8 cellular contexts compared by ENCODE assay signal in the genomic region with DNA sequence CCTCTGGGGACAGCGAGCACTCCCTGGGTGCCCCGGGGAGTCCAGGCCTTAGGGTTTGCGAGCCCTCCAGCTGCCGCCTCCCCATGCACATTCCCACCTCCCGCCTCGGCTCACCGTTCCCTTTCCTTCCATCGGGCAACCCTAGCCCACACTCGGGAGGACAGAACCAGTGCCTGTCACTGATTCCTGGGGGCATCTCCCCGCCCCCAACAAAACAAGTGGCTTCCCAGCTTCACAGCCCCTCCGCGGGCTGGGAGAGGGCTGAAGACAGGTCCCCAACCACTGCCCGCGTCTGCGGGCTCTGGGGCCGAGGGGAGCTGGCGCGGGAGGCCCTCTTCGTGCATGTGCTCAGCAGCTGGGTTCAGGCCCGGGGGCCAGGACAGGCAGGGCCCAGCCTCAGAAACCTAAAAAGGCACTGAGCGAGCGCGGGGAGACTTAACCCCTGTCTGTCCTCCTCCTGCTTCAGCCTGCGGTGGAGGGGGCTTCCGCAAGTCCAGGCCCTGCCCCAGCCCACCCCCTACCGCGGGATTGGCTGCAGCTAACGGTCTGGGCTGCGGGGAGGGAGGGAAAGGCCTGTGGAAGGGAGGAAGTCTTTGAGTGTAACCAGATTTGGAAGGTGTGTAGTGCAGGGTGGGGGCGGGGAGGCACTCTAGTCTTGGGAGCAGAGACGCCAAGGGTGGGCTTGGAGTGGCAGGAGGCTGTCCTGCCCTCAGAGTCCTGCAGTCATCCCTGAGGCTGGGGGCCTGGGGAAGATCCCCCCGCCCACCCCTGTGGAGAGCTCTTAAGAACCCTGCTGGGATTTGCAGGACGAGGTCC. TPM values are rescaled to one million over a fixed set of nuclear protein-coding genes. Genes with fewer than 3 reads are reported as not detected.
A peak's percentile ranks its signal among the peaks of the same experiment; 100 is the strongest.
DNase-seq lines count a peak whose midpoint lies in the region; ATAC-seq and TF ChIP-seq lines count a peak whose summit lies in the region.

No MANE protein-coding gene starts in this region.

- no peaks in the 10 kb centered on the region for H3K27me3 ChIP-seq in ovary

- DNase-seq in GM13976 (ENCODE audit: low spot score): peak; percentile 67
- peak; percentile 46 for DNase-seq in RPMI7951 (ENCODE audit: low read depth)
- peak; percentile 74 for DNase-seq in fibroblast of villous mesenchyme (ENCODE audit: low read depth)
- peak; percentile 35 to 68 (median 43) for DNase-seq in ovary
- DNase-seq in mucosa of gallbladder (ENCODE audit: low spot score): no peak
- DNase-seq in NCI-H510A (lab: John Stamatoyannopoulos, UW): no peak
- DNase-seq in T1000 (lab: John Stamatoyannopoulos, UW): no peak

- in situ Hi-C loops in GM13976 (cut with MboI; ENCODE audit: low sequenced_read_pairs, unreplicated experiment): no loop called here

- TF ChIP-seq POLR2A in ovary (IDR thresholded peaks at IDR 0.05): no peak

- TF ChIP-seq CTCF in GM13976 (IDR thresholded peaks at IDR 0.05; ENCODE audit: borderline replicate concordance, control extremely low read depth, extremely low read depth, insufficient read depth, missing control alignments): no peak
- TF ChIP-seq CTCF in fibroblast of villous mesenchyme (IDR thresholded peaks at IDR 0.05; ENCODE audit: insufficient read depth, low read depth, low read length): no peak
- TF ChIP-seq CTCF in ovary (IDR thresholded peaks at IDR 0.05): no peak

- peak overlapping the region; percentile 55 to 70 for H3K27ac ChIP-seq in ovary

- no peak for ATAC-seq in GM21390 (IDR thresholded peaks at IDR 0.05; ENCODE audit: unreplicated experiment)

- H3K9me3 ChIP-seq in ovary: no peaks in the 10 kb centered on the region

- intact Hi-C loops in ovary (cut with DNase I): loop anchor here in 1 of 4 donors (2.0 kb wide), 1 partner anchor 41 kb away; a partner anchor contains a TSS

- H3K4me1 ChIP-seq in ovary (ENCODE audit: insufficient read depth): peaks cover 25% of the 10 kb centered on the region

- H3K4me3 ChIP-seq in fibroblast of villous mesenchyme (ENCODE audit: low read depth, low read length): peak overlapping the region; percentile 78
- peak overlapping the region; percentile 60 for H3K4me3 ChIP-seq in ovary

- 4 to 10% (median 6%) methylated on average over 32 to 33 of the region's 33 CpGs for WGBS in ovary, 3 donors

- TF ChIP-seq EP300 in ovary (IDR thresholded peaks at IDR 0.05): no peak

- H3K36me3 ChIP-seq in ovary: no peaks in the 10 kb centered on the region

RNA-seq across cellular contexts. Expression of a gene that starts 1.2 kb away (rescaled TPM):
- total RNA-seq in RPMI7951 (2014; rRNA removed; shearing (Covaris generic)): 6.7 and 11.2 TPM in 2 replicates
- total RNA-seq in fibroblast of villous mesenchyme (185 and 202 TPM in 2 replicates), ovary (10 to 100 TPM in 6 of 7 donors, 1 to 10 TPM in 1; 8.0 to 51.2 (median 17.3) TPM), mucosa of gallbladder (236 TPM)
- polyA plus RNA-seq in ovary: 1 to 10 TPM; 6.5 to 6.8 TPM

RNA-seq across cellular contexts. Expression of a gene that starts 31.3 kb away (rescaled TPM):
- total RNA-seq in RPMI7951 (2014; rRNA removed; shearing (Covaris generic)): 234 TPM in 2 replicates
- 73.1 and 82.5 TPM in 2 replicates for total RNA-seq in fibroblast of villous mesenchyme
- total RNA-seq in ovary: 100 to 1,000 TPM in 1 of 7 donors, 10 to 100 TPM in 6; 57.3 to 108 (median 85.0) TPM
- polyA plus RNA-seq in ovary: 100 to 1,000 TPM in 1 of 2 donors, 10 to 100 TPM in 1; 98.2 to 128 TPM
- 118 TPM for total RNA-seq in mucosa of gallbladder

RNA-seq across cellular contexts. Expression of a gene that starts 39.6 kb away (rescaled TPM):
- total RNA-seq in RPMI7951 (2014; rRNA removed; shearing (Covaris generic)): 2.8 and 3.8 TPM in 2 replicates
- 9.9 and 10.6 TPM in 2 replicates for total RNA-seq in fibroblast of villous mesenchyme
- total RNA-seq in ovary: 10 to 100 TPM in 1 of 7 donors, 1 to 10 TPM in 6; 2.4 to 14.0 (median 5.9) TPM
- polyA plus RNA-seq in ovary: 1 to 10 TPM; 3.4 to 4.4 TPM
- 25.3 TPM for total RNA-seq in mucosa of gallbladder

RNA-seq across cellular contexts. Expression of a gene that starts 55.8 kb away (rescaled TPM):
- not detected in 2 replicates for total RNA-seq in RPMI7951 (2014; rRNA removed; shearing (Covaris generic))
- total RNA-seq in fibroblast of villous mesenchyme: not detected in 2 replicates
- not detected for total RNA-seq in ovary
- polyA plus RNA-seq in ovary: not detected
- total RNA-seq in mucosa of gallbladder: not detected

Comparison
In these comparisons a context has a peak if more than half of its experiments do, and no peak if none do; other contexts are left out.
1. DNase-seq: peak in GM13976 (single experiment), RPMI7951 (single experiment), fibroblast of villous mesenchyme (single experiment) and ovary (5 of 5); none in mucosa of gallbladder (single experiment), NCI-H510A (single experiment) and T1000 (single experiment).